ENCODE assay signal across 10 cellular contexts in the genomic region with DNA sequence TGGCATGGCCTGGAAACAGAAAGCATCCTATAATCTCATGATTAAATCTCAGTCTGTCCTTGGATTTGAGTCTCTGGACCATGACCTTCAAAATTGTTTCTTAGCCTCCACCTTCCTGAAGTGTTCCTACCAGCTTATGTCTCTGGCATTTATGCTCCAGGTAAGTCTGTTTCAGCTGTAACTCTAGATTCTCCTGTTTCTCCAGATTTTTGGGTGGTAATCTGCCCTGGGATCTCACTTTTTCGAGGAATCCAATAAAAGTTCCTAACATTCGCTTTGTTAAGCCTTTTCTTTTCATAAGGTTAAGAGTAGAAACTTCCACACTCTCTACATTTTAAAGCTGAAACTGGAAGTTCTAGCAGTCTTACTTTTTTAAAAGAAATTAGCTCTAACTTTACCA.
"Had no signal": no experiment of that assay in that cellular context is flagged by ENCODE, and none has a peak within 500 bp of the region (broad histone marks: within the 10 kb centered on the region; RNA-seq: fewer than 3 reads in every experiment).

No MANE protein-coding gene starts in this region.

- H3K27ac ChIP-seq: GM23248, HL-60, KMS-11 had no signal

- H3K4me3 ChIP-seq: GM23248, HAP-1 had no signal

- H3K4me2 ChIP-seq: KMS-11 had no signal

- H3K4me1 ChIP-seq: HAP-1 had no signal

- H3K9ac ChIP-seq: GM23248, KMS-11 had no signal

- H3K27ac Mint-ChIP-seq: HFFc6, IgD-negative memory B cell had no signal

- H3K4me3 Mint-ChIP-seq: HFFc6, IgD-negative memory B cell had no signal

- DNase-seq: GM23248, H7, HFFc6, KBM-7 had no signal

- ATAC-seq: HCT116, HepG2 had no signal

- H3K4me1 Mint-ChIP-seq: IgD-negative memory B cell had no signal

- H3K36me3 Mint-ChIP-seq: IgD-negative memory B cell had no signal

- H3K36me3 ChIP-seq: HAP-1 had no signal

- H3K27me3 Mint-ChIP-seq: IgD-negative memory B cell had no signal

- H3K9me3 ChIP-seq: HAP-1 had no signal
